Comparison of ENCODE assay signal across 1 cellular context in genomic region chr9:136616948-136617695, GRCh38.
TF ChIP-seq lines count a peak whose summit lies in the region.

No MANE protein-coding gene starts in this region.

TF ChIP-seq in HepG2, 621 proteins besides CTCF, POLR2A, EP300 and RAD21:
- TF ChIP-seq TFAP4 (IDR thresholded peaks at IDR 0.05; ENCODE audit: borderline replicate concordance, low read depth) (peak; percentile 13; the same call in 1 of the 2 replicates), EZH2 (conservative IDR thresholded peaks at IDR 0.05; ENCODE audit: low read depth, low read length) (0 out of 2 replicates have a peak, but pooled peaks have one; percentile 15), MZF1 (CRISPR knock-in tag; IDR thresholded peaks at IDR 0.05; ENCODE audit: borderline replicate concordance) (no peak)
